24 cellular contexts compared by ENCODE assay signal in genomic region chr15:73604477-73604876, GRCh38. TPM values are rescaled to one million over a fixed set of nuclear protein-coding genes. Genes with fewer than 3 reads are reported as not detected.
A peak's percentile ranks its signal among the peaks of the same experiment; 100 is the strongest.
DNase-seq lines count a peak whose midpoint lies in the region; ATAC-seq, FAIRE-seq and TF ChIP-seq lines count a peak whose summit lies in the region.
"Had no signal": no experiment of that assay in that cellular context is flagged by ENCODE, and none has a peak within 500 bp of the region (broad histone marks: within the 10 kb centered on the region; RNA-seq: fewer than 3 reads in every experiment).

No MANE protein-coding gene starts in this region.

- TF ChIP-seq CTCF in H1 (IDR thresholded peaks at IDR 0.05; ENCODE audit: control extremely low read depth in 1 of 3, insufficient read depth in 1 of 3, low read depth in 1 of 3, low read length in 3 of 3) (no peak), sigmoid colon (IDR thresholded peaks at IDR 0.05) (no peak)

- intact Hi-C loops in sigmoid colon (cut with DNase I): no loop called here
- intact Hi-C loops in left ventricle myocardium superior (cut with micrococcal nuclease): no loop called here

- H2BK20ac ChIP-seq in H1 (ENCODE audit: low read length): no peak overlapping the region

- WGBS in H1 (ENCODE audit: extremely low coverage in 1 of 2, insufficient coverage in 1 of 2, insufficient read length in 1 of 2, insufficient replicate concordance in 2 of 2, low coverage in 1 of 2, low lambda C conversion rate in 2 of 2, missing lambda C conversion rate in 1 of 2), 2 experiments: 100% methylated on average over 1 of the region's 1 CpG; no CpG with 5 or more reads in 1 of the 2 experiments
- 97 to 99% methylated on average over 1 of the region's 1 CpG for WGBS in sigmoid colon, 2 donors

- peaks cover 17 to 98% of the 10 kb centered on the region in 2 experiments for H3K79me2 ChIP-seq in H1 (ENCODE audit: control insufficient read depth in 1 of 2, insufficient read depth in 2 of 2, low read length in 2 of 2)

- H3K4me3 Mint-ChIP-seq in activated T-cell treated with anti-CD3 and anti-CD28 coated beads, Interleukin-2, amount 50 U/mL, for 72 hours: no peak overlapping the region
- peak overlapping the region in 1 of 4 donors; percentile 77 for H3K4me3 Mint-ChIP-seq in CD4-positive, CD25-positive, alpha-beta regulatory T cell
- no peak overlapping the region for H3K4me3 Mint-ChIP-seq in activated CD4-positive, alpha-beta memory T cell treated with anti-CD3 and anti-CD28 coated beads, Interleukin-2, amount 10 ng/mL, durations not matched to agents 7 days and 5 days
- H3K4me3 Mint-ChIP-seq: B cell; CD4-positive, alpha-beta T cell; H9 had no signal

- H2BK120ac ChIP-seq in H1 (replicated peaks; ENCODE audit: low read depth, low read length): no peak overlapping the region

- peak overlapping the region; percentile 15; the same call in 1 of the 2 replicates for H3K18ac ChIP-seq in H1 (ENCODE audit: extremely low read depth, low read length)

- peak overlapping the region; percentile 34 for H3K27ac Mint-ChIP-seq in activated T-cell treated with anti-CD3 and anti-CD28 coated beads, Interleukin-2, amount 50 U/mL, for 72 hours
- peak overlapping the region in 2 of 3 donors; percentile 22 to 73 for H3K27ac Mint-ChIP-seq in CD4-positive, CD25-positive, alpha-beta regulatory T cell
- H3K27ac Mint-ChIP-seq in activated CD4-positive, alpha-beta memory T cell treated with anti-CD3 and anti-CD28 coated beads, Interleukin-2, amount 10 ng/mL, durations not matched to agents 7 days and 5 days: no peak overlapping the region
- H3K27ac Mint-ChIP-seq: B cell; CD4-positive, alpha-beta T cell; H9 had no signal

- H3K36me3 ChIP-seq in CD4-positive, CD25-positive, alpha-beta regulatory T cell (ENCODE audit: control insufficient read depth, insufficient read depth, low read length): peaks cover 4% of the 10 kb centered on the region
- H3K36me3 ChIP-seq in H1 (ENCODE audit: control insufficient read depth in 2 of 4, insufficient read depth in 4 of 4, low read length in 3 of 4) (no peaks in the 10 kb centered on the region; a peak in 1 of 8 replicates), sigmoid colon (no peaks in the 10 kb centered on the region)

- TF ChIP-seq EP300 in H1 (IDR thresholded peaks at IDR 0.05; ENCODE audit: borderline replicate concordance in 1 of 2, low read depth in 2 of 2, low read length in 2 of 2) (no peak), sigmoid colon (IDR thresholded peaks at IDR 0.05) (no peak)

- no peak overlapping the region for H2AK5ac ChIP-seq in H1 (ENCODE audit: low read depth, low read length)

- H4K8ac ChIP-seq in H1 (ENCODE audit: extremely low read depth, insufficient read depth, low read length): no peak overlapping the region

- FAIRE-seq in H1 (lab: Jason Lieb, UNC): no peak
- FAIRE-seq: A204.1, D721Med, GM12878, GM19239 had no signal

- no peak for ATAC-seq in activated T-cell treated with anti-CD3 and anti-CD28 coated beads, Interleukin-2, amount 50 U/mL, for 72 hours (replicated peaks in 1 of 2)
- no peak for ATAC-seq in CD4-positive, CD25-positive, alpha-beta regulatory T cell (ENCODE audit: low read depth in 2 of 2)
- no peak for ATAC-seq in left ventricle myocardium superior
- ATAC-seq: GM12878, HCT116 had no signal

- peaks cover 2% of the 10 kb centered on the region; the same call in 1 of the 2 replicates for H3K79me1 ChIP-seq in H1 (ENCODE audit: low read depth, low read length)

- H3K23me2 ChIP-seq in H1 (ENCODE audit: low read depth, low read length): no peaks in the 10 kb centered on the region

- no peaks in the 10 kb centered on the region for H3K27me3 ChIP-seq in CD4-positive, CD25-positive, alpha-beta regulatory T cell (ENCODE audit: control insufficient read depth, insufficient read depth, low read length)
- H3K27me3 ChIP-seq in H1 (replicated peaks in 1 of 4; ENCODE audit: control insufficient read depth in 3 of 4, extremely low read depth in 1 of 4, insufficient read depth in 3 of 4, low read length in 3 of 4): no peaks in the 10 kb centered on the region
- H3K27me3 ChIP-seq in sigmoid colon: no peaks in the 10 kb centered on the region
- H3K27me3 ChIP-seq: BLaER1 had no signal

- H2BK12ac ChIP-seq in H1 (ENCODE audit: low read depth, low read length): no peak overlapping the region

- no peak overlapping the region for H3K23ac ChIP-seq in H1 (ENCODE audit: insufficient read length)

- H4K5ac ChIP-seq in H1 (ENCODE audit: insufficient read length, low read depth, low read length): no peak overlapping the region

- TF ChIP-seq RAD21 in H1 (IDR thresholded peaks at IDR 0.05 in 1 of 2, conservative IDR thresholded peaks at IDR 0.05 in 1 of 2; ENCODE audit: low read depth in 2 of 2, low read length in 2 of 2): no peak

- H3K9me3 Mint-ChIP-seq in activated T-cell treated with anti-CD3 and anti-CD28 coated beads, Interleukin-2, amount 50 U/mL, for 72 hours: no peaks in the 10 kb centered on the region
- peaks cover 0 to 3% (median 0%) of the 10 kb centered on the region in 7 donors for H3K9me3 Mint-ChIP-seq in CD4-positive, CD25-positive, alpha-beta regulatory T cell
- no peaks in the 10 kb centered on the region for H3K9me3 Mint-ChIP-seq in activated CD4-positive, alpha-beta memory T cell treated with anti-CD3 and anti-CD28 coated beads, Interleukin-2, amount 10 ng/mL, durations not matched to agents 7 days and 5 days
- H3K9me3 Mint-ChIP-seq: CD4-positive, alpha-beta T cell; CD8-positive, alpha-beta memory T cell; H9 had no signal

- no peak overlapping the region for H3K14ac ChIP-seq in H1 (ENCODE audit: insufficient read length)

- no peak overlapping the region for H2AFZ ChIP-seq in H1 (ENCODE audit: low read length)
- H2AFZ ChIP-seq: GM23248 had no signal

- no peaks in the 10 kb centered on the region for H3K36me3 Mint-ChIP-seq in activated T-cell treated with anti-CD3 and anti-CD28 coated beads, Interleukin-2, amount 50 U/mL, for 72 hours (ENCODE audit: insufficient read depth in 2 of 2)
- peaks cover 22% of the 10 kb centered on the region for H3K36me3 Mint-ChIP-seq in CD4-positive, CD25-positive, alpha-beta regulatory T cell
- H3K36me3 Mint-ChIP-seq in activated CD4-positive, alpha-beta memory T cell treated with anti-CD3 and anti-CD28 coated beads, Interleukin-2, amount 10 ng/mL, durations not matched to agents 7 days and 5 days (ENCODE audit: low read depth): peaks cover 3% of the 10 kb centered on the region

- H3K4me3 ChIP-seq in CD4-positive, CD25-positive, alpha-beta regulatory T cell (ENCODE audit: low read depth, low read length): no peak overlapping the region
- no peak overlapping the region for H3K4me3 ChIP-seq in H1 (ENCODE audit: extremely low read depth in 1 of 4, insufficient read depth in 2 of 4, low read depth in 3 of 4, low read length in 4 of 4)
- no peak overlapping the region for H3K4me3 ChIP-seq in sigmoid colon
- H3K4me3 ChIP-seq: BLaER1, GM12878, GM23248 had no signal

- no peak overlapping the region for H3K9ac ChIP-seq in H1 (replicated peaks in 1 of 4; ENCODE audit: extremely low read depth in 1 of 4, low read depth in 3 of 4, low read length in 3 of 4)
- H3K9ac ChIP-seq: BLaER1, GM23248 had no signal

- POLR2A ChIA-PET in H1 (lab: Charles Lee; ENCODE audit: partially characterized antibody): interaction anchor here (1.4 kb wide), 1 partner anchor 80 kb away, joined by 3 read pairs; no protein-coding TSS in a partner anchor
- POLR2A ChIA-PET in activated CD4-positive, alpha-beta memory T cell treated with anti-CD3 and anti-CD28 coated beads, Interleukin-2, amount 10 ng/mL, durations not matched to agents 7 days and 5 days (lab: Charles Lee): interaction anchor here (1.8 kb wide), 1 partner anchor 30 kb away, joined by 5 read pairs; no protein-coding TSS in a partner anchor

- no peak for TF ChIP-seq POLR2A in H1 (IDR thresholded peaks at IDR 0.05; ENCODE audit: control extremely low read depth in 1 of 2, low read depth in 2 of 2, low read length in 2 of 2)
- no peak for TF ChIP-seq POLR2A in sigmoid colon (IDR thresholded peaks at IDR 0.05)

- no peaks in the 10 kb centered on the region for H3K9me3 ChIP-seq in CD4-positive, CD25-positive, alpha-beta regulatory T cell (ENCODE audit: control insufficient read depth in 2 of 2, low read length in 2 of 2)
- H3K9me3 ChIP-seq in H1 (ENCODE audit: insufficient read depth in 2 of 2, low read depth in 1 of 2, low read length in 1 of 2) (no peaks in the 10 kb centered on the region), sigmoid colon (no peaks in the 10 kb centered on the region)

- H2BK5ac ChIP-seq in H1 (ENCODE audit: low read depth, low read length): no peak overlapping the region

- no peak overlapping the region for H3K4me2 ChIP-seq in H1 (ENCODE audit: insufficient read depth in 1 of 2, low read depth in 2 of 2, low read length in 2 of 2)
- H3K4me2 ChIP-seq: BLaER1 had no signal

- no peaks in the 10 kb centered on the region for H3K27me3 Mint-ChIP-seq in activated T-cell treated with anti-CD3 and anti-CD28 coated beads, Interleukin-2, amount 50 U/mL, for 72 hours (ENCODE audit: low read depth)
- H3K27me3 Mint-ChIP-seq in CD4-positive, CD25-positive, alpha-beta regulatory T cell: no peaks in the 10 kb centered on the region
- H3K27me3 Mint-ChIP-seq in activated CD4-positive, alpha-beta memory T cell treated with anti-CD3 and anti-CD28 coated beads, Interleukin-2, amount 10 ng/mL, durations not matched to agents 7 days and 5 days: no peaks in the 10 kb centered on the region
- H3K27me3 Mint-ChIP-seq: B cell; CD4-positive, alpha-beta T cell; CD8-positive, alpha-beta memory T cell had no signal

- no peak overlapping the region for H3K4ac ChIP-seq in H1 (replicated peaks; ENCODE audit: insufficient read length, low read depth, low read length)

- no peak overlapping the region for H4K91ac ChIP-seq in H1 (replicated peaks; ENCODE audit: insufficient read length, low read length)

- H3K4me1 Mint-ChIP-seq in activated T-cell treated with anti-CD3 and anti-CD28 coated beads, Interleukin-2, amount 50 U/mL, for 72 hours (ENCODE audit: low read depth): peaks cover 29% of the 10 kb centered on the region
- peaks cover 22 to 58% (median 32%) of the 10 kb centered on the region in 4 donors for H3K4me1 Mint-ChIP-seq in CD4-positive, CD25-positive, alpha-beta regulatory T cell
- peaks cover 35% of the 10 kb centered on the region for H3K4me1 Mint-ChIP-seq in activated CD4-positive, alpha-beta memory T cell treated with anti-CD3 and anti-CD28 coated beads, Interleukin-2, amount 10 ng/mL, durations not matched to agents 7 days and 5 days

- no peak for DNase-seq in activated T-cell treated with anti-CD3 and anti-CD28 coated beads, Interleukin-2, amount 50 U/mL, for 72 hours
- DNase-seq in activated T-cell treated with anti-CD3 and anti-CD28 coated beads, Interleukin-2, amount 50 U/mL, for 48 hours: no peak
- no peak for DNase-seq in CD4-positive, CD25-positive, alpha-beta regulatory T cell
- DNase-seq in H1 (ENCODE audit: low read depth in 1 of 2, low spot score in 2 of 2) (no peak), sigmoid colon (no peak), left ventricle myocardium superior (no peak)
- no peak for DNase-seq in activated CD4-positive, alpha-beta memory T cell treated with anti-CD3 and anti-CD28 coated beads, Interleukin-2, amount 10 ng/mL, durations not matched to agents 7 days and 5 days
- DNase-seq: CD4-positive, alpha-beta T cell; CD8-positive, alpha-beta memory T cell; DMS 273 treated with DMSO at 0.1 percent for 48 hours; DMS79; EL; GDM1; GM23248; H9 had no signal

- no peak overlapping the region for H2BK15ac ChIP-seq in H1 (ENCODE audit: low read length)

- CTCF ChIA-PET in H1 (lab: Charles Lee; ENCODE audit: partially characterized antibody): interaction anchor here (0.5 to 7.4 kb wide), 10 partner anchors 10 to 947 kb away, joined by 3 to 42 read pairs (median 3); no protein-coding TSS in a partner anchor
- CTCF ChIA-PET in activated CD4-positive, alpha-beta memory T cell treated with anti-CD3 and anti-CD28 coated beads, Interleukin-2, amount 10 ng/mL, durations not matched to agents 7 days and 5 days (lab: Charles Lee): interaction anchor here (1.4 to 6.6 kb wide), 2 partner anchors 31 to 101 kb away, joined by 3 to 47 read pairs; no protein-coding TSS in a partner anchor

- peaks cover 20 to 35% of the 10 kb centered on the region in 2 experiments for H4K20me1 ChIP-seq in H1 (replicated peaks in 1 of 2; ENCODE audit: control insufficient read depth in 1 of 2, insufficient read depth in 2 of 2, low read length in 2 of 2)

- no peak overlapping the region for H3K56ac ChIP-seq in H1 (replicated peaks; ENCODE audit: insufficient read length, low read depth, low read length)

- no peak overlapping the region for H3K27ac ChIP-seq in CD4-positive, CD25-positive, alpha-beta regulatory T cell (ENCODE audit: insufficient read depth, low read length, poor library complexity, severe bottlenecking)
- H3K27ac ChIP-seq in H1 (ENCODE audit: low read depth, low read length): no peak overlapping the region
- H3K27ac ChIP-seq in sigmoid colon: peak overlapping the region; percentile 3 to 89 (median 25)
- H3K27ac ChIP-seq: 22Rv1, BLaER1, C4-2B, GM23248 had no signal

- H3K4me1 ChIP-seq in CD4-positive, CD25-positive, alpha-beta regulatory T cell (ENCODE audit: control insufficient read depth, insufficient read depth, low read length, poor library complexity, severe bottlenecking): peaks cover 16% of the 10 kb centered on the region
- H3K4me1 ChIP-seq in H1 (replicated peaks in 1 of 4; ENCODE audit: control insufficient read depth in 3 of 4, insufficient read depth in 4 of 4, low read length in 3 of 4) (peaks cover 13 to 26% (median 21%) of the 10 kb centered on the region in 4 experiments; a peak in 6 of 7 replicates), sigmoid colon (peaks cover 0 to 100% (median 98%) of the 10 kb centered on the region in 4 donors)

RNA-seq across cellular contexts. Expression of gene NPTN, which starts 28.7 kb away (rescaled TPM):
- total RNA-seq in activated T-cell treated with anti-CD3 and anti-CD28 coated beads, Interleukin-2, amount 50 U/mL, for 72 hours: 10 to 100 TPM; 31.6 to 51.0 TPM
- total RNA-seq in CD4-positive, CD25-positive, alpha-beta regulatory T cell: 45.3 TPM
- polyA plus RNA-seq in CD4-positive, CD25-positive, alpha-beta regulatory T cell: 10 to 100 TPM; 35.4 to 37.6 (median 37.2) TPM
- 113 TPM in 2 replicates for total RNA-seq in H1 (2021; fragmentation: NEBNext Ultra II Directional; extraction: Animal tissue kit (Norgen Biotek cat#: 25700))
- polyA plus RNA-seq in H1 (2011; rRNA removed): 59.7 and 67.0 TPM in 2 replicates
- polyA plus RNA-seq in H1 (2011; cell fraction: cytosol; rRNA removed): 82.1 TPM
- polyA plus RNA-seq in H1 (2011; cell fraction: nucleus; rRNA removed): 73.3 TPM
- polyA plus RNA-seq in H1 (2012, experiment 1 of 2): 117 to 134 TPM (median 125 TPM) in 4 replicates
- 57.2 TPM for polyA plus RNA-seq in H1 (2012, experiment 2 of 2)
- 148 TPM for polyA plus RNA-seq in H1 (2013, experiment 1 of 2)
- 165 TPM for polyA plus RNA-seq in H1 (2013, experiment 2 of 2)
- 115 and 146 TPM in 2 replicates for polyA minus RNA-seq in H1 (2011; rRNA and poly(A)+ RNA removed)
- polyA minus RNA-seq in H1 (2011; cell fraction: cytosol; rRNA and poly(A)+ RNA removed): 50.1 TPM
- polyA minus RNA-seq in H1 (2011; cell fraction: nucleus; rRNA and poly(A)+ RNA removed): 81.5 TPM
- 100 to 1,000 TPM; 216 to 320 (median 299) TPM for total RNA-seq in sigmoid colon
- 10 to 100 TPM; 40.8 to 98.6 (median 42.5) TPM for polyA plus RNA-seq in sigmoid colon
- 10 to 100 TPM; 44.5 to 46.0 TPM for total RNA-seq in activated CD4-positive, alpha-beta memory T cell treated with anti-CD3 and anti-CD28 coated beads, Interleukin-2, amount 10 ng/mL, durations not matched to agents 7 days and 5 days
- 203 TPM for total RNA-seq in left ventricle myocardium superior

Comparison
In these comparisons a context has a peak if more than half of its experiments do, and no peak if none do; other contexts are left out.
1. H3K27ac ChIP-seq: peak in sigmoid colon (4 of 4); none in CD4-positive, CD25-positive, alpha-beta regulatory T cell (single experiment) and H1 (single experiment).